17 cellular contexts compared by ENCODE assay signal in genomic region chr17:60463157-60463820, GRCh38. TPM values are rescaled to one million over a fixed set of nuclear protein-coding genes. Genes with fewer than 3 reads are reported as not detected.
"Had no signal": no experiment of that assay in that cellular context is flagged by ENCODE, and none has a peak within 500 bp of the region (broad histone marks: within the 10 kb centered on the region; RNA-seq: fewer than 3 reads in every experiment).

No MANE protein-coding gene starts in this region.

- H3K27me3 ChIP-seq: foreskin keratinocyte, tibial artery, vagina had no signal

- DNase-seq: activated CD4-positive, alpha-beta T cell treated with anti-CD3 and anti-CD28 coated beads for 1 hour; activated CD4-positive, alpha-beta T cell treated with anti-CD3 and anti-CD28 coated beads, Interleukin-2, amount 50 U/mL, for 4 hours; activated naive CD4-positive, alpha-beta T cell treated with Interleukin-2 at 50 U/mL for 16 hours; activated T-cell treated with anti-CD3 and anti-CD28 coated beads for 4 hours; aorta; cerebellar nuclear complex; erythroblast; foreskin keratinocyte; naive thymus-derived CD4-positive, alpha-beta T cell; stimulated activated CD4-positive, alpha-beta T cell treated with anti-CD3 and anti-CD28 coated beads, Interleukin-12 subunit alpha, Interleukin-12 subunit beta, amount 100 ng/mL, for 4 hours; tibial artery had no signal

- H3K27ac ChIP-seq: foreskin keratinocyte, parathyroid adenoma, vagina had no signal

- H3K9me3 ChIP-seq: tibial artery, vagina had no signal

- H3K4me1 Mint-ChIP-seq: activated T-helper 17 cell treated with anti-CD3 and anti-CD28 coated beads, Interleukin-2, amount 50 U/mL, for 72 hours; stimulated activated effector memory CD8-positive, alpha-beta T cell treated with anti-CD3 and anti-CD28 coated beads, Interleukin-12 subunit alpha, Interleukin-12 subunit beta, amount 100 ng/mL, for 72 hours had no signal

- H3K79me2 ChIP-seq: parathyroid adenoma had no signal

- H3K9ac ChIP-seq: parathyroid adenoma had no signal

- H3K4me3 Mint-ChIP-seq: activated T-helper 17 cell treated with anti-CD3 and anti-CD28 coated beads, Interleukin-2, amount 50 U/mL, for 72 hours; naive thymus-derived CD4-positive, alpha-beta T cell; stimulated activated effector memory CD8-positive, alpha-beta T cell treated with anti-CD3 and anti-CD28 coated beads, Interleukin-12 subunit alpha, Interleukin-12 subunit beta, amount 100 ng/mL, for 72 hours had no signal

- H2AFZ ChIP-seq: parathyroid adenoma had no signal

- ATAC-seq: activated T-helper 17 cell treated with anti-CD3 and anti-CD28 coated beads, Interleukin-2, amount 50 U/mL, for 72 hours; foreskin keratinocyte; naive thymus-derived CD4-positive, alpha-beta T cell; stimulated activated effector memory CD8-positive, alpha-beta T cell treated with anti-CD3 and anti-CD28 coated beads, Interleukin-12 subunit alpha, Interleukin-12 subunit beta, amount 100 ng/mL, for 72 hours had no signal

- H3K27ac Mint-ChIP-seq: activated T-helper 17 cell treated with anti-CD3 and anti-CD28 coated beads, Interleukin-2, amount 50 U/mL, for 72 hours; stimulated activated effector memory CD8-positive, alpha-beta T cell treated with anti-CD3 and anti-CD28 coated beads, Interleukin-12 subunit alpha, Interleukin-12 subunit beta, amount 100 ng/mL, for 72 hours had no signal

- H3K9me3 Mint-ChIP-seq: activated T-helper 17 cell treated with anti-CD3 and anti-CD28 coated beads, Interleukin-2, amount 50 U/mL, for 72 hours; naive thymus-derived CD4-positive, alpha-beta T cell; stimulated activated effector memory CD8-positive, alpha-beta T cell treated with anti-CD3 and anti-CD28 coated beads, Interleukin-12 subunit alpha, Interleukin-12 subunit beta, amount 100 ng/mL, for 72 hours had no signal

- H3K4me3 ChIP-seq: lung, tibial artery, vagina had no signal

- H3K27me3 Mint-ChIP-seq: activated T-helper 17 cell treated with anti-CD3 and anti-CD28 coated beads, Interleukin-2, amount 50 U/mL, for 72 hours; naive thymus-derived CD4-positive, alpha-beta T cell had no signal

- H3K4me1 ChIP-seq: foreskin keratinocyte, parathyroid adenoma, vagina had no signal

RNA-seq across cellular contexts. Expression of gene CHCT1, which starts 41.0 kb away (rescaled TPM):
- total RNA-seq: activated T-helper 17 cell treated with anti-CD3 and anti-CD28 coated beads, Interleukin-2, amount 50 U/mL, for 72 hours; aorta; foreskin keratinocyte; lung; naive thymus-derived CD4-positive, alpha-beta T cell; T-helper 1 cell treated with Interleukin-12 subunit alpha and Interleukin-12 subunit beta and Interleukin-4 antibody, amounts not matched to agents 30 ng/mL and 1 ng/mL, for 36 hours; vagina had no signal
